ENCODE assay signal across 2 cellular contexts in the genomic region with DNA sequence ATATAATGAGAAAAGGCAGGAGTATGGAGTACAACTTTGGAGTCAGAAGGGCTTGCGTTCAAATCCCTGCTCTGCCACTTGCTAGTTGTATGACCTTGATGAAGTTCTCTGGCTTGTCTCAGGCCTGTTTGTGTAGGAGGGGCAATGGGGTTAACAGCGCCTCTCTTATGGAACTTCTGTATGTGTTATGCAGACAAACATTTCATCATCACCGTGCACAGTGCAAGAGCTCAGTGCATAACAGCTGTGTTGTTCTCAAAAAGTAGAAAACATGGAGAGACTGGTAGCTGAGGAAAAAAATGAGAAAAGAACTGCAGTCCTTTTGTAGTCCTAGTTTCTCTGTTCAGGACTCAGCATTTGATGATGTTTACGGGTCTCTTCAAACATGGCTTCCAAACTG.
A peak's percentile ranks its signal among the peaks of the same experiment; 100 is the strongest.
TF ChIP-seq lines count a peak whose summit lies in the region.

No MANE protein-coding gene starts in this region.

TF ChIP-seq in HepG2, 621 proteins besides CTCF, POLR2A, EP300 and RAD21 (continues in another document):
- peak; percentile 72 for TF ChIP-seq CEBPG (CRISPR knock-in tag; IDR thresholded peaks at IDR 0.05)
- TF ChIP-seq HMG20A (CRISPR knock-in tag; IDR thresholded peaks at IDR 0.05; ENCODE audit: borderline replicate concordance), result peak; percentile 72; the same call in 1 of the 2 replicates
- TF ChIP-seq, protein P1, sequence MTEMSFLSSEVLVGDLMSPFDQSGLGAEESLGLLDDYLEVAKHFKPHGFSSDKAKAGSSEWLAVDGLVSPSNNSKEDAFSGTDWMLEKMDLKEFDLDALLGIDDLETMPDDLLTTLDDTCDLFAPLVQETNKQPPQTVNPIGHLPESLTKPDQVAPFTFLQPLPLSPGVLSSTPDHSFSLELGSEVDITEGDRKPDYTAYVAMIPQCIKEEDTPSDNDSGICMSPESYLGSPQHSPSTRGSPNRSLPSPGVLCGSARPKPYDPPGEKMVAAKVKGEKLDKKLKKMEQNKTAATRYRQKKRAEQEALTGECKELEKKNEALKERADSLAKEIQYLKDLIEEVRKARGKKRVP (CRISPR knock-in tag; IDR thresholded peaks at IDR 0.05), result peak in 1 of 2 experiments; percentile 61; a peak in 2 of 4 replicates
- 0 out of 2 replicates have a peak, but pooled peaks have one; percentile 25 for TF ChIP-seq SP5 (CRISPR knock-in tag; IDR thresholded peaks at IDR 0.05; ENCODE audit: borderline replicate concordance, low read depth)
- TF ChIP-seq ASH2L (IDR thresholded peaks at IDR 0.05; ENCODE audit: insufficient read length, low read depth, low read length), result no peak
- TF ChIP-seq NCOR1 (IDR thresholded peaks at IDR 0.05; ENCODE audit: borderline replicate concordance, low read length), result no peak
- no peak for TF ChIP-seq ZNF672 (CRISPR knock-in tag; IDR thresholded peaks at IDR 0.05)
- TF ChIP-seq HNF4A (CRISPR knock-in tag; IDR thresholded peaks at IDR 0.05), result peak; percentile 58
- peak; percentile 39; the same call in 1 of the 2 replicates for TF ChIP-seq RARA (CRISPR knock-in tag; IDR thresholded peaks at IDR 0.05)
- 0 out of 2 replicates have a peak, but pooled peaks have one; percentile 34 for TF ChIP-seq ZNF652 (CRISPR knock-in tag; IDR thresholded peaks at IDR 0.05; ENCODE audit: borderline replicate concordance, low read depth)
- TF ChIP-seq SOX5 (CRISPR knock-in tag; IDR thresholded peaks at IDR 0.05; ENCODE audit: borderline replicate concordance), result peak; percentile 46; the same call in 1 of the 2 replicates
- TF ChIP-seq, protein P2, sequence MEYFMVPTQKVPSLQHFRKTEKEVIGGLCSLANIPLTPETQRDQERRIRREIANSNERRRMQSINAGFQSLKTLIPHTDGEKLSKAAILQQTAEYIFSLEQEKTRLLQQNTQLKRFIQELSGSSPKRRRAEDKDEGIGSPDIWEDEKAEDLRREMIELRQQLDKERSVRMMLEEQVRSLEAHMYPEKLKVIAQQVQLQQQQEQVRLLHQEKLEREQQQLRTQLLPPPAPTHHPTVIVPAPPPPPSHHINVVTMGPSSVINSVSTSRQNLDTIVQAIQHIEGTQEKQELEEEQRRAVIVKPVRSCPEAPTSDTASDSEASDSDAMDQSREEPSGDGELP (IDR thresholded peaks at IDR 0.05; ENCODE audit: borderline replicate concordance, low read depth), result peak; percentile 72
- TF ChIP-seq, protein P3, sequence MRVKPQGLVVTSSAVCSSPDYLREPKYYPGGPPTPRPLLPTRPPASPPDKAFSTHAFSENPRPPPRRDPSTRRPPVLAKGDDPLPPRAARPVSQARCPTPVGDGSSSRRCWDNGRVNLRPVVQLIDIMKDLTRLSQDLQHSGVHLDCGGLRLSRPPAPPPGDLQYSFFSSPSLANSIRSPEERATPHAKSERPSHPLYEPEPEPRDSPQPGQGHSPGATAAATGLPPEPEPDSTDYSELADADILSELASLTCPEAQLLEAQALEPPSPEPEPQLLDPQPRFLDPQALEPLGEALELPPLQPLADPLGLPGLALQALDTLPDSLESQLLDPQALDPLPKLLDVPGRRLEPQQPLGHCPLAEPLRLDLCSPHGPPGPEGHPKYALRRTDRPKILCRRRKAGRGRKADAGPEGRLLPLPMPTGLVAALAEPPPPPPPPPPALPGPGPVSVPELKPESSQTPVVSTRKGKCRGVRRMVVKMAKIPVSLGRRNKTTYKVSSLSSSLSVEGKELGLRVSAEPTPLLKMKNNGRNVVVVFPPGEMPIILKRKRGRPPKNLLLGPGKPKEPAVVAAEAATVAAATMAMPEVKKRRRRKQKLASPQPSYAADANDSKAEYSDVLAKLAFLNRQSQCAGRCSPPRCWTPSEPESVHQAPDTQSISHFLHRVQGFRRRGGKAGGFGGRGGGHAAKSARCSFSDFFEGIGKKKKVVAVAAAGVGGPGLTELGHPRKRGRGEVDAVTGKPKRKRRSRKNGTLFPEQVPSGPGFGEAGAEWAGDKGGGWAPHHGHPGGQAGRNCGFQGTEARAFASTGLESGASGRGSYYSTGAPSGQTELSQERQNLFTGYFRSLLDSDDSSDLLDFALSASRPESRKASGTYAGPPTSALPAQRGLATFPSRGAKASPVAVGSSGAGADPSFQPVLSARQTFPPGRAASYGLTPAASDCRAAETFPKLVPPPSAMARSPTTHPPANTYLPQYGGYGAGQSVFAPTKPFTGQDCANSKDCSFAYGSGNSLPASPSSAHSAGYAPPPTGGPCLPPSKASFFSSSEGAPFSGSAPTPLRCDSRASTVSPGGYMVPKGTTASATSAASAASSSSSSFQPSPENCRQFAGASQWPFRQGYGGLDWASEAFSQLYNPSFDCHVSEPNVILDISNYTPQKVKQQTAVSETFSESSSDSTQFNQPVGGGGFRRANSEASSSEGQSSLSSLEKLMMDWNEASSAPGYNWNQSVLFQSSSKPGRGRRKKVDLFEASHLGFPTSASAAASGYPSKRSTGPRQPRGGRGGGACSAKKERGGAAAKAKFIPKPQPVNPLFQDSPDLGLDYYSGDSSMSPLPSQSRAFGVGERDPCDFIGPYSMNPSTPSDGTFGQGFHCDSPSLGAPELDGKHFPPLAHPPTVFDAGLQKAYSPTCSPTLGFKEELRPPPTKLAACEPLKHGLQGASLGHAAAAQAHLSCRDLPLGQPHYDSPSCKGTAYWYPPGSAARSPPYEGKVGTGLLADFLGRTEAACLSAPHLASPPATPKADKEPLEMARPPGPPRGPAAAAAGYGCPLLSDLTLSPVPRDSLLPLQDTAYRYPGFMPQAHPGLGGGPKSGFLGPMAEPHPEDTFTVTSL (CRISPR knock-in tag; IDR thresholded peaks at IDR 0.05; ENCODE audit: borderline replicate concordance), result 0 out of 2 replicates have a peak, but pooled peaks have one; percentile 30
- TF ChIP-seq EEA1 (CRISPR knock-in tag; IDR thresholded peaks at IDR 0.05; ENCODE audit: borderline replicate concordance), result no peak
- no peak for TF ChIP-seq FOXP1 (IDR thresholded peaks at IDR 0.05)
- TF ChIP-seq FOXP1 (CRISPR knock-in tag; IDR thresholded peaks at IDR 0.05), result peak; percentile 47; the same call in 1 of the 2 replicates
- TF ChIP-seq ZNF121 (CRISPR knock-in tag; IDR thresholded peaks at IDR 0.05), result no peak

TF ChIP-seq in K562, 482 proteins besides CTCF, POLR2A, EP300 and RAD21:
- TF ChIP-seq, protein P4, sequence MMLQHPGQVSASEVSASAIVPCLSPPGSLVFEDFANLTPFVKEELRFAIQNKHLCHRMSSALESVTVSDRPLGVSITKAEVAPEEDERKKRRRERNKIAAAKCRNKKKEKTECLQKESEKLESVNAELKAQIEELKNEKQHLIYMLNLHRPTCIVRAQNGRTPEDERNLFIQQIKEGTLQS (IDR thresholded peaks at IDR 0.05), result 0 out of 2 replicates have a peak, but pooled peaks have one; percentile 9
- TF ChIP-seq, protein P4 (CRISPR knock-in tag; conservative IDR thresholded peaks at IDR 0.05), result no peak
- TF ChIP-seq IRF9 (tag; IDR thresholded peaks at IDR 0.05), result no peak
TF ChIP-seq in K562: peak in this region for 1.
